In the genomic region with DNA sequence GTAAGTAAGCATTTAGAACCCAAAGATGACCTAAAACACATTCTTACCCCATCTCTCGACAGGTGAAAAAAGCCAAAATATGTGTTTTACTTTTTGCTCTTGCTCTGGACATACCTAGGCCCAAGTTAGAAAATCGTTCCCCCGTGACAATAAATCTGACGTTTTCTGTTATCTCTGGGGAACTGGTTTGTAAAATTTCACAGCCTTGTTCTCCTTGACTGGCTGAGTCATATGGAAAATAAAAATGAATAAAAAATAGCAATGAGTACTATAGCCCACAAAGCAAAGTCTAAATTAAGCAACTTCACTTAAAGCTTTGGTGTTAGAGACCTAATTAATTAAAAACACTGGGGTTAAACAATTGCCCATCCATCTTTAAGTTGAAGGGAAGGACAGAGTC, we compare ENCODE assay signal across 26 cellular contexts.
"Had no signal": no experiment of that assay in that cellular context is flagged by ENCODE, and none has a peak within 500 bp of the region (broad histone marks: within the 10 kb centered on the region; RNA-seq: fewer than 3 reads in every experiment).

No MANE protein-coding gene starts in this region.

- H3K36me3 Mint-ChIP-seq: activated naive CD8-positive, alpha-beta T cell had no signal

- H3K4me1 Mint-ChIP-seq: activated CD4-positive, alpha-beta memory T cell treated with anti-CD3 and anti-CD28 coated beads, Interleukin-2, amount 10 ng/mL, durations not matched to agents 7 days and 5 days; activated CD4-positive, alpha-beta T cell treated with anti-CD3 and anti-CD28 coated beads, Interleukin-2, amount 10 ng/mL, durations not matched to agents 7 days and 5 days; central memory CD8-positive, alpha-beta T cell had no signal

- DNase-seq: activated CD4-positive, alpha-beta memory T cell treated with anti-CD3 and anti-CD28 coated beads, Interleukin-2, amount 10 ng/mL, durations not matched to agents 7 days and 5 days; activated CD4-positive, alpha-beta T cell treated with anti-CD3 and anti-CD28 coated beads for 1 hour; activated CD4-positive, alpha-beta T cell treated with anti-CD3 and anti-CD28 coated beads for 4 hours; activated CD4-positive, alpha-beta T cell treated with anti-CD3 and anti-CD28 coated beads, Interleukin-2, amount 10 ng/mL, durations not matched to agents 7 days and 5 days; activated CD4-positive, alpha-beta T cell treated with anti-CD3 and anti-CD28 coated beads, Interleukin-2, amount 50 U/mL, for 4 hours; activated CD8-positive, alpha-beta memory T cell treated with anti-CD3 and anti-CD28 coated beads, Interleukin-2, amount 50 U/mL, for 48 hours; activated gamma-delta T cell; activated naive CD4-positive, alpha-beta T cell treated with anti-CD3 and anti-CD28 coated beads, Interleukin-2, amount 50 U/mL, for 16 hours; activated naive CD4-positive, alpha-beta T cell treated with Interleukin-2 at 50 U/mL for 16 hours; activated T-cell treated with anti-CD3 and anti-CD28 coated beads for 4 hours; activated T-cell treated with anti-CD3 and anti-CD28 coated beads, Interleukin-2, amount 50 U/mL, for 24 hours; activated T-cell treated with anti-CD3 and anti-CD28 coated beads, Interleukin-2, amount 50 U/mL, for 72 hours; amniotic stem cell; anterior cingulate cortex; brain microvascular endothelial cell; effector CD4-positive, alpha-beta T cell; effector memory CD8-positive, alpha-beta T cell; erythroblast; foreskin keratinocyte; gastrocnemius medialis; T-helper 2 cell had no signal

- H3K9me3 Mint-ChIP-seq: activated CD4-positive, alpha-beta memory T cell treated with anti-CD3 and anti-CD28 coated beads, Interleukin-2, amount 10 ng/mL, durations not matched to agents 7 days and 5 days; activated CD4-positive, alpha-beta T cell treated with anti-CD3 and anti-CD28 coated beads, Interleukin-2, amount 10 ng/mL, durations not matched to agents 7 days and 5 days; activated T-cell treated with anti-CD3 and anti-CD28 coated beads, Interleukin-2, amount 50 U/mL, for 24 hours; activated T-cell treated with anti-CD3 and anti-CD28 coated beads, Interleukin-2, amount 50 U/mL, for 72 hours; central memory CD8-positive, alpha-beta T cell; dendritic cell treated with granulocyte-macrophage colony-stimulating factor and Interleukin-4, amounts not matched to agents 40 ng/mL and 50 ng/mL, for 4 days; effector memory CD8-positive, alpha-beta T cell had no signal

- H3K9me3 ChIP-seq: esophagus muscularis mucosa, gastrocnemius medialis had no signal

- H3K27me3 Mint-ChIP-seq: activated CD4-positive, alpha-beta T cell treated with anti-CD3 and anti-CD28 coated beads, Interleukin-2, amount 10 ng/mL, durations not matched to agents 7 days and 5 days; activated naive CD8-positive, alpha-beta T cell; activated T-cell treated with anti-CD3 and anti-CD28 coated beads, Interleukin-2, amount 50 U/mL, for 24 hours; central memory CD8-positive, alpha-beta T cell; dendritic cell treated with granulocyte-macrophage colony-stimulating factor and Interleukin-4, amounts not matched to agents 40 ng/mL and 50 ng/mL, for 4 days had no signal

- ATAC-seq: activated T-cell treated with anti-CD3 and anti-CD28 coated beads, Interleukin-2, amount 50 U/mL, for 72 hours; effector memory CD8-positive, alpha-beta T cell; foreskin keratinocyte; gastrocnemius medialis had no signal

- H3K4me3 ChIP-seq: coronary artery, esophagus muscularis mucosa, gastrocnemius medialis had no signal

- H3K27ac Mint-ChIP-seq: activated CD4-positive, alpha-beta memory T cell treated with anti-CD3 and anti-CD28 coated beads, Interleukin-2, amount 10 ng/mL, durations not matched to agents 7 days and 5 days; activated CD4-positive, alpha-beta T cell treated with anti-CD3 and anti-CD28 coated beads, Interleukin-2, amount 10 ng/mL, durations not matched to agents 7 days and 5 days; activated naive CD8-positive, alpha-beta T cell; activated T-cell treated with anti-CD3 and anti-CD28 coated beads, Interleukin-2, amount 50 U/mL, for 24 hours; activated T-cell treated with anti-CD3 and anti-CD28 coated beads, Interleukin-2, amount 50 U/mL, for 72 hours; dendritic cell treated with granulocyte-macrophage colony-stimulating factor and Interleukin-4, amounts not matched to agents 40 ng/mL and 50 ng/mL, for 4 days; effector memory CD8-positive, alpha-beta T cell had no signal

- H3K36me3 ChIP-seq: brain microvascular endothelial cell, esophagus muscularis mucosa, gastrocnemius medialis had no signal

- H3K4me3 Mint-ChIP-seq: activated CD4-positive, alpha-beta memory T cell treated with anti-CD3 and anti-CD28 coated beads, Interleukin-2, amount 10 ng/mL, durations not matched to agents 7 days and 5 days; activated CD4-positive, alpha-beta T cell treated with anti-CD3 and anti-CD28 coated beads, Interleukin-2, amount 10 ng/mL, durations not matched to agents 7 days and 5 days; activated naive CD8-positive, alpha-beta T cell; activated T-cell treated with anti-CD3 and anti-CD28 coated beads, Interleukin-2, amount 50 U/mL, for 24 hours; activated T-cell treated with anti-CD3 and anti-CD28 coated beads, Interleukin-2, amount 50 U/mL, for 72 hours; central memory CD8-positive, alpha-beta T cell; dendritic cell treated with granulocyte-macrophage colony-stimulating factor and Interleukin-4, amounts not matched to agents 40 ng/mL and 50 ng/mL, for 4 days; effector memory CD8-positive, alpha-beta T cell had no signal

- H3K4me1 ChIP-seq: esophagus muscularis mucosa, foreskin keratinocyte, gastrocnemius medialis had no signal

- H3K27ac ChIP-seq: brain microvascular endothelial cell, coronary artery, esophagus muscularis mucosa, foreskin keratinocyte, gastrocnemius medialis had no signal

- H3K27me3 ChIP-seq: brain microvascular endothelial cell, esophagus muscularis mucosa, foreskin keratinocyte, gastrocnemius medialis had no signal
